In the genomic region with DNA sequence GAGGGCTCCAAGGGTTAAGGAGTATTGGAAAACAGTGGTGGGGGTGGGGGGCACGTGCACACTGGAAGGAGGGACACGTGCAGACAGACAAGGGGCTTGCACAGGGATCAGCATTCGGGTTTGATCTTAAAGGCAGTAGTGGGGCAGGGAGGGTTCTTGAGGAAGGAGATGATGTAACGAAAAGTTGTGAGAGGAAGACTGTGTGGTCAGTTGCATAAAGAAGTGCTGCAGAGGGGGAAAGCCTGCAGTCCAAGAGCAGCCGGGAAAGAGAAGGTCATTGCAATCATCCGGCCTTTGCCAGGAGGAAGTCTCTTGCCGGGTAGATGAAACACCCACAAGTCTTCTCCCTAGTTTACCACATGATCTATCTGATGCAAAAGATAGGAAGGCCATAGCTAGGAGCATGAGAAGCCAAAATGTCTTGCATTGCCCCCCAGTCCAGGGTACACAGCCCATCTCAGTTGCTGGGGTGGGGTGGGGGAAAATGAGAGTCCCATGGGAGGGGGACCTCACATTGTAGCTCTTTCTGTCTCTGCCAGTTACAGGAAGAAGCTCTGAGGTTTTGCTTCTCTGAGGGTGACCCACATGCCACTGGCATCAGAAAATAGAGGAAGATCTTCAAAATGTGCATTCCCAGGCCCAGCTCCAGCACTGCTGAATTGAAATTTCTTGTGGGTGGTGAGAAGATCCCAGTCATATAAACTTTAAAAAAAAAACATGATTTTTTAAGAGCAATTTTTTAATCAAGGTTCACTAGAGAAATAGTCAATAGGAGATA, we compare ENCODE assay signal across 11 cellular contexts.
DNase-seq lines count a peak whose midpoint lies in the region; ATAC-seq and TF ChIP-seq lines count a peak whose summit lies in the region.
"Had no signal": no experiment of that assay in that cellular context is flagged by ENCODE, and none has a peak within 500 bp of the region (broad histone marks: within the 10 kb centered on the region; RNA-seq: fewer than 3 reads in every experiment).

No MANE protein-coding gene starts in this region.

- CTCF ChIA-PET in CD8-positive, alpha-beta T cell (lab: Charles Lee): interaction anchor here (1.0 to 1.9 kb wide), 3 partner anchors 10 to 404 kb away, joined by 3 to 4 read pairs (median 3); no protein-coding TSS in a partner anchor

- no peak for DNase-seq in CD8-positive, alpha-beta T cell
- peak; percentile 87 for DNase-seq in SIG-M5 (lab: John Stamatoyannopoulos, UW)
- DNase-seq in OCI-M2 (lab: John Stamatoyannopoulos, UW; ENCODE audit: unreplicated experiment): no peak
- DNase-seq in progenitor cell of endocrine pancreas (ENCODE audit: low spot score, unreplicated experiment): no peak
- no peak for DNase-seq in NCI-H1417 treated with DMSO at 0.1 percent for 48 hours (lab: John Stamatoyannopoulos, UW)
- no peak for DNase-seq in NCI-H524 (lab: John Stamatoyannopoulos, UW)
- DNase-seq: foreskin keratinocyte, SHP77 treated with DMSO at 0.1 percent for 48 hours had no signal

- no peaks in the 10 kb centered on the region for H3K27me3 ChIP-seq in CD8-positive, alpha-beta T cell (ENCODE audit: insufficient read depth, low read length)
- H3K27me3 ChIP-seq in gastroesophageal sphincter (no peaks in the 10 kb centered on the region), parathyroid adenoma (ENCODE audit: control insufficient read depth, insufficient read depth, low read length) (no peaks in the 10 kb centered on the region)

- intact Hi-C loops in CD8-positive, alpha-beta T cell (cut with DNase I, micrococcal nuclease): no loop called here

- TF ChIP-seq EP300 in gastroesophageal sphincter (IDR thresholded peaks at IDR 0.05): no peak

- ATAC-seq in CD8-positive, alpha-beta T cell: no peak
- ATAC-seq in gastroesophageal sphincter: peak; percentile 58
- ATAC-seq: foreskin keratinocyte had no signal

- peaks cover 23% of the 10 kb centered on the region for H3K4me1 Mint-ChIP-seq in CD8-positive, alpha-beta T cell (ENCODE audit: low read depth)
- peaks cover 9% of the 10 kb centered on the region for H3K4me1 Mint-ChIP-seq in progenitor cell of endocrine pancreas (ENCODE audit: low read depth)

- peaks cover 14% of the 10 kb centered on the region for H3K4me1 ChIP-seq in CD8-positive, alpha-beta T cell (ENCODE audit: insufficient read depth, low read length)
- H3K4me1 ChIP-seq in gastroesophageal sphincter (peaks cover 0 to 31% (median 3%) of the 10 kb centered on the region in 3 donors), parathyroid adenoma (peaks cover 8% of the 10 kb centered on the region)
- H3K4me1 ChIP-seq: foreskin keratinocyte had no signal

- H3K36me3 Mint-ChIP-seq in CD8-positive, alpha-beta T cell: no peaks in the 10 kb centered on the region
- no peaks in the 10 kb centered on the region for H3K36me3 Mint-ChIP-seq in progenitor cell of endocrine pancreas (ENCODE audit: insufficient read depth)
- H3K36me3 Mint-ChIP-seq: brain had no signal

- no peaks in the 10 kb centered on the region for H3K27me3 Mint-ChIP-seq in CD8-positive, alpha-beta T cell (ENCODE audit: low read depth)
- peaks cover 9% of the 10 kb centered on the region for H3K27me3 Mint-ChIP-seq in progenitor cell of endocrine pancreas

- H2AFZ ChIP-seq in parathyroid adenoma: no peak overlapping the region

- no peaks in the 10 kb centered on the region for H3K79me2 ChIP-seq in parathyroid adenoma

- no peaks in the 10 kb centered on the region for H3K9me3 ChIP-seq in CD8-positive, alpha-beta T cell (ENCODE audit: low read length)
- H3K9me3 ChIP-seq in gastroesophageal sphincter (no peaks in the 10 kb centered on the region), parathyroid adenoma (ENCODE audit: control insufficient read depth, low read length) (no peaks in the 10 kb centered on the region)

- no peaks in the 10 kb centered on the region for H3K9me3 Mint-ChIP-seq in CD8-positive, alpha-beta T cell
- no peaks in the 10 kb centered on the region for H3K9me3 Mint-ChIP-seq in progenitor cell of endocrine pancreas (ENCODE audit: low read depth)

- no peak overlapping the region for H3K4me2 ChIP-seq in parathyroid adenoma (ENCODE audit: low read length)

- H3K36me3 ChIP-seq in CD8-positive, alpha-beta T cell (ENCODE audit: insufficient read depth, low read length): no peaks in the 10 kb centered on the region
- H3K36me3 ChIP-seq in gastroesophageal sphincter (no peaks in the 10 kb centered on the region), parathyroid adenoma (ENCODE audit: control insufficient read depth, insufficient read depth, low read length) (no peaks in the 10 kb centered on the region)

- no peak for TF ChIP-seq POLR2A in gastroesophageal sphincter (IDR thresholded peaks at IDR 0.05)

- peak overlapping the region; percentile 10 for H3K27ac Mint-ChIP-seq in CD8-positive, alpha-beta T cell
- H3K27ac Mint-ChIP-seq in progenitor cell of endocrine pancreas: no peak overlapping the region

- POLR2A ChIA-PET in CD8-positive, alpha-beta T cell (lab: Charles Lee): no interaction called here

- no peak overlapping the region for H3K4me3 ChIP-seq in CD8-positive, alpha-beta T cell (ENCODE audit: low read depth, low read length)
- no peak overlapping the region for H3K4me3 ChIP-seq in gastroesophageal sphincter
- no peak overlapping the region for H3K4me3 ChIP-seq in parathyroid adenoma (ENCODE audit: low read depth, low read length)

- 34 to 57% methylated on average over 3 to 7 of the region's 7 CpGs for WGBS in gastroesophageal sphincter (ENCODE audit: low coverage in 1 of 2), 2 donors

- H3K9ac ChIP-seq in parathyroid adenoma: no peak overlapping the region

- peak overlapping the region; percentile 20 for H3K4me3 Mint-ChIP-seq in CD8-positive, alpha-beta T cell
- no peak overlapping the region for H3K4me3 Mint-ChIP-seq in progenitor cell of endocrine pancreas (ENCODE audit: low read depth)
- H3K4me3 Mint-ChIP-seq: brain had no signal

- no peak for TF ChIP-seq CTCF in CD8-positive, alpha-beta T cell (IDR thresholded peaks at IDR 0.05)
- TF ChIP-seq CTCF in gastroesophageal sphincter (IDR thresholded peaks at IDR 0.05) (no peak), parathyroid adenoma (IDR thresholded peaks at IDR 0.05) (no peak), progenitor cell of endocrine pancreas (IDR thresholded peaks at IDR 0.05; ENCODE audit: unreplicated experiment) (no peak)

- no peak overlapping the region for H3K27ac ChIP-seq in CD8-positive, alpha-beta T cell (ENCODE audit: low read depth, low read length)
- H3K27ac ChIP-seq in gastroesophageal sphincter (peak overlapping the region in 2 of 4 donors; percentile 14 to 49), parathyroid adenoma (peak overlapping the region; percentile 24)
- H3K27ac ChIP-seq: foreskin keratinocyte had no signal
